Comparison of ENCODE assay signal across 1 cellular context in the genomic region with DNA sequence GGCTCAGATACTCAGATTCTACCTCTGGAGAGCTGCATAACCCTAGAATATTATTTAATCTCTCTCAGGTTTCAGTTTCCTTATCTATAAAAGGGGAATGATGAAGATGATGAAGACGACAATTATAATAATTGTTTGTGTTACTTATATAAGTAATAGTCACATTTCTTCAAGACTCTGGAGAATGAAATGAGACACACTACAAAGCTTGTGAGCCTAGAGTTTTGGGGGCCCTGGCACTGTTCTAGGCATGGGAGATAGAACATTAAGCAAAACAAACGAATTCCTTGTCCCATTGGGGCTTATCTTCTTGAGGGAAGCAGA.
TF ChIP-seq lines count a peak whose summit lies in the region.

No MANE protein-coding gene starts in this region.

TF ChIP-seq in GM12878, 131 proteins besides CTCF, POLR2A, EP300 and RAD21:
- no peak for TF ChIP-seq ZZZ3 (IDR thresholded peaks at IDR 0.05; ENCODE audit: control insufficient read depth, insufficient read length, low read depth)
- peak in 1 of 2 experiments; percentile 84; a peak in 1 of 4 replicates for TF ChIP-seq ETV6 (conservative IDR thresholded peaks at IDR 0.05 in 1 of 2, IDR thresholded peaks at IDR 0.05 in 1 of 2; ENCODE audit: borderline replicate concordance in 1 of 2, low read depth in 1 of 2)
- no peak for TF ChIP-seq SIN3A (IDR thresholded peaks at IDR 0.05; ENCODE audit: low read depth, low read length)
- no peak for TF ChIP-seq POU2F2 (IDR thresholded peaks at IDR 0.05; ENCODE audit: borderline replicate concordance, low read depth, low read length)
- TF ChIP-seq CEBPB (IDR thresholded peaks at IDR 0.05; ENCODE audit: borderline replicate concordance in 1 of 2, low read depth in 2 of 2, low read length in 2 of 2), result no peak
